8 cellular contexts compared by ENCODE assay signal in genomic region chr6:129500958-129501381, GRCh38.
DNase-seq lines count a peak whose midpoint lies in the region; ATAC-seq, FAIRE-seq and TF ChIP-seq lines count a peak whose summit lies in the region.

No MANE protein-coding gene starts in this region.

- CTCF ChIA-PET in K562 (lab: Yijun Ruan, JAX; ENCODE audit: low intra/inter-chr PET ratio), result interaction anchor here (0.6 to 1.4 kb wide), 5 partner anchors 75 to 436 kb away, joined by 3 to 4 read pairs (median 3); no protein-coding TSS in a partner anchor

- TF ChIP-seq EP300 in K562 (IDR thresholded peaks at IDR 0.05; ENCODE audit: low read length), result no peak
- no peak for TF ChIP-seq EP300 in neural cell (conservative IDR thresholded peaks at IDR 0.05; ENCODE audit: poor library complexity, severe bottlenecking)

- H3K27ac ChIP-seq in KMS-11 (peak overlapping the region; percentile 25; the same call in 1 of the 2 replicates), K562 (ENCODE audit: extremely low read depth, low read depth, low read length) (peak overlapping the region; percentile 72), neural cell (ENCODE audit: low read length) (peak overlapping the region; percentile 76)

- POLR2A ChIA-PET in K562 (lab: Yijun Ruan, JAX), result interaction anchor here (0.6 to 1.9 kb wide), 5 partner anchors 9 to 477 kb away, joined by 3 to 8 read pairs (median 4); no protein-coding TSS in a partner anchor

- ATAC-seq in K562 (peak; percentile 80), GM19328 (IDR thresholded peaks at IDR 0.05; ENCODE audit: unreplicated experiment) (no peak)

- peak; percentile 25 to 32; a peak in 3 of 4 replicates for TF ChIP-seq RAD21 in K562 (CRISPR knock-in tag; conservative IDR thresholded peaks at IDR 0.05 in 1 of 2, IDR thresholded peaks at IDR 0.05 in 1 of 2)
- peak; percentile 23 for TF ChIP-seq RAD21 in neural cell (conservative IDR thresholded peaks at IDR 0.05)

- peak; percentile 37 for FAIRE-seq in K562 (lab: Jason Lieb, UNC)

- no TSS peak for BruUV-seq in K562 (replicated peaks; lab: Mats Ljungman, UMichigan)

- H3K27me3 ChIP-seq in KMS-11 (ENCODE audit: insufficient read depth, low read depth) (no peaks in the 10 kb centered on the region), K562 (ENCODE audit: control insufficient read depth in 2 of 2, insufficient read depth in 2 of 2, low read length in 2 of 2) (no peaks in the 10 kb centered on the region), neural cell (ENCODE audit: insufficient read depth, low read depth, low read length) (no peaks in the 10 kb centered on the region)

- H3F3A ChIP-seq in neural cell (ENCODE audit: insufficient read depth, low read length, poor library complexity, severe bottlenecking), result no peaks in the 10 kb centered on the region

- intact Hi-C loops in K562 (cut with micrococcal nuclease) (loop anchor here (5.0 kb wide), 1 partner anchor 161 kb away; no protein-coding TSS in a partner anchor), lower leg skin (cut with DNase I; ENCODE audit: low total_unique reads) (no loop called here)

- H4K20me1 ChIP-seq in KMS-11 (ENCODE audit: insufficient read depth) (no peaks in the 10 kb centered on the region), K562 (replicated peaks; ENCODE audit: control insufficient read depth, insufficient read depth, low read length) (no peaks in the 10 kb centered on the region), neural cell (ENCODE audit: insufficient read depth) (no peaks in the 10 kb centered on the region)

- DNase-seq in DMS114 treated with DMSO at 0.1 percent for 48 hours (lab: John Stamatoyannopoulos, UW; ENCODE audit: unreplicated experiment), result peak; percentile 29
- peak; percentile 41 to 57 (median 48) for DNase-seq in K562 (ENCODE audit: extremely low read depth in 1 of 4, low spot score in 3 of 4)
- no peak for DNase-seq in G401 (ENCODE audit: low spot score)
- no peak for DNase-seq in stimulated activated CD4-positive, alpha-beta T cell treated with anti-CD3 and anti-CD28 coated beads, Interleukin-4, amount 100 ng/mL, for 24 hours
- DNase-seq in lower leg skin (ENCODE audit: low spot score in 2 of 2), result no peak

- no peaks in the 10 kb centered on the region for H3K79me2 ChIP-seq in KMS-11 (ENCODE audit: insufficient read depth, low read depth)
- H3K79me2 ChIP-seq in K562 (ENCODE audit: control insufficient read depth, insufficient read depth, low read length), result no peaks in the 10 kb centered on the region
- no peaks in the 10 kb centered on the region for H3K79me2 ChIP-seq in neural cell (replicated peaks; ENCODE audit: insufficient read depth, low read length)

- no peaks in the 10 kb centered on the region for H3K9me3 ChIP-seq in K562 (replicated peaks; ENCODE audit: control insufficient read depth, insufficient read depth, low read depth, low read length)
- no peaks in the 10 kb centered on the region for H3K9me3 ChIP-seq in neural cell (ENCODE audit: low read length)

- H3K4me3 ChIP-seq in KMS-11 (IDR thresholded peaks at IDR 0.05; ENCODE audit: insufficient read depth, low read depth, low read length) (no peak overlapping the region), K562 (peak overlapping the region; percentile 28), neural cell (ENCODE audit: low read length) (peak overlapping the region; percentile 11), lower leg skin (ENCODE audit: low read depth, poor library complexity, severe bottlenecking) (no peak overlapping the region)

- peaks cover 28% of the 10 kb centered on the region for H3K4me1 ChIP-seq in KMS-11 (ENCODE audit: low read depth, poor library complexity, severe bottlenecking)
- peaks cover 2 to 27% of the 10 kb centered on the region in 2 experiments; a peak in 2 of 5 replicates for H3K4me1 ChIP-seq in K562 (replicated peaks in 1 of 2; ENCODE audit: control insufficient read depth in 2 of 2, insufficient read depth in 2 of 2, low read length in 2 of 2)

- TF ChIP-seq CTCF in KMS-11 (conservative IDR thresholded peaks at IDR 0.05; ENCODE audit: low read depth, low read length), result peak; percentile 37
- TF ChIP-seq CTCF in K562 (IDR thresholded peaks at IDR 0.05 in 2 of 3, conservative IDR thresholded peaks at IDR 0.05 in 1 of 3; ENCODE audit: insufficient read depth in 2 of 3, low read depth in 1 of 3, low read length in 3 of 3), result peak; percentile 52 to 66 (median 55)
- peak; percentile 60 for TF ChIP-seq CTCF in neural cell (IDR thresholded peaks at IDR 0.05; ENCODE audit: poor library complexity, severe bottlenecking)
- no peak for TF ChIP-seq CTCF in lower leg skin (IDR thresholded peaks at IDR 0.05)

- H3K9ac ChIP-seq in KMS-11 (no peak overlapping the region), K562 (ENCODE audit: insufficient read depth in 1 of 2, low read depth in 2 of 2, low read length in 2 of 2) (peak overlapping the region in 1 of 2 experiments; percentile 52; a peak in 2 of 4 replicates), neural cell (ENCODE audit: low read length) (peak overlapping the region; percentile 31)

- WGBS in K562 (ENCODE audit: insufficient coverage, low coverage, missing lambda C conversion rate), result 2% methylated on average over 10 of the region's 10 CpGs
- 60 to 61% methylated on average over 10 of the region's 10 CpGs for WGBS in lower leg skin, 2 donors

- in situ Hi-C loops in K562 (cut with MboI), result loop anchor here (5.0 to 10.0 kb wide), 2 partner anchors 66 to 264 kb away; no protein-coding TSS in a partner anchor
- in situ Hi-C loops in G401 (cut with HindIII; ENCODE audit: low sequenced_read_pairs), result no loop called here

- peak overlapping the region; percentile 25; the same call in 1 of the 2 replicates for H2AFZ ChIP-seq in KMS-11 (ENCODE audit: low read depth)
- H2AFZ ChIP-seq in K562 (ENCODE audit: low read depth, low read length), result peak overlapping the region; percentile 95
- H2AFZ ChIP-seq in neural cell (ENCODE audit: low read depth, low read length), result no peak overlapping the region

- H3K4me2 ChIP-seq in KMS-11 (peak overlapping the region; percentile 39; the same call in 1 of the 2 replicates), K562 (ENCODE audit: insufficient read depth, low read length) (peak overlapping the region; percentile 80), neural cell (ENCODE audit: low read length) (no peak overlapping the region)

- H3K9me1 ChIP-seq in K562 (ENCODE audit: control insufficient read depth, insufficient read depth, low read length), result no peaks in the 10 kb centered on the region

- H3K36me3 ChIP-seq in KMS-11 (ENCODE audit: insufficient read depth) (no peaks in the 10 kb centered on the region), K562 (ENCODE audit: control insufficient read depth, insufficient read depth, low read length) (no peaks in the 10 kb centered on the region), neural cell (ENCODE audit: insufficient read depth, low read length) (no peaks in the 10 kb centered on the region)

- H3K9me2 ChIP-seq in neural cell (ENCODE audit: insufficient read depth, low read length), result no peaks in the 10 kb centered on the region

- TF ChIP-seq POLR2A in K562 (conservative IDR thresholded peaks at IDR 0.05), result no peak
- TF ChIP-seq POLR2A in lower leg skin (IDR thresholded peaks at IDR 0.05), result no peak

TF ChIP-seq in K562, 482 proteins besides CTCF, POLR2A, EP300 and RAD21 (continues in another document):
- TF ChIP-seq RFX1 (IDR thresholded peaks at IDR 0.05), result no peak
- TF ChIP-seq ZBTB7A (IDR thresholded peaks at IDR 0.05; ENCODE audit: borderline replicate concordance, control insufficient read depth, low read depth, low read length), result no peak
- TF ChIP-seq HCFC1 (IDR thresholded peaks at IDR 0.05; ENCODE audit: low read depth, low read length), result no peak
- no peak for TF ChIP-seq MCM2 (IDR thresholded peaks at IDR 0.05; ENCODE audit: low read depth)
- no peak for TF ChIP-seq KAT8 (IDR thresholded peaks at IDR 0.05; ENCODE audit: low read depth)
- 0 out of 2 replicates have a peak, but pooled peaks have one; percentile 12 for TF ChIP-seq PML (IDR thresholded peaks at IDR 0.05; ENCODE audit: low read length)
- no peak for TF ChIP-seq ZNF764 (CRISPR knock-in tag; IDR thresholded peaks at IDR 0.05; ENCODE audit: low read depth)
- no peak for TF ChIP-seq ZFP36 (IDR thresholded peaks at IDR 0.05; ENCODE audit: low read depth, low read length, partially characterized antibody)
- TF ChIP-seq CXXC5 (CRISPR knock-in tag; IDR thresholded peaks at IDR 0.05), result peak; percentile 28; the same call in 1 of the 2 replicates
- TF ChIP-seq SMARCA4 (IDR thresholded peaks at IDR 0.05), result no peak
- TF ChIP-seq MEF2A (IDR thresholded peaks at IDR 0.05; ENCODE audit: control insufficient read depth, low read depth, low read length), result 0 out of 2 replicates have a peak, but pooled peaks have one; percentile 3

TF ChIP-seq in neural cell, 6 proteins besides CTCF, POLR2A, EP300 and RAD21:
- TF ChIP-seq EZH2 (IDR thresholded peaks at IDR 0.05; ENCODE audit: borderline replicate concordance, insufficient read depth, low read length, poor library complexity, severe bottlenecking), result no peak
- TF ChIP-seq REST (IDR thresholded peaks at IDR 0.05; ENCODE audit: borderline replicate concordance), result no peak
- TF ChIP-seq MXI1 (conservative IDR thresholded peaks at IDR 0.05; ENCODE audit: poor library complexity, severe bottlenecking), result no peak
- no peak for TF ChIP-seq TAF1 (IDR thresholded peaks at IDR 0.05; ENCODE audit: low read depth)
- no peak for TF ChIP-seq SMC3 (conservative IDR thresholded peaks at IDR 0.05; ENCODE audit: poor library complexity)
- no peak for TF ChIP-seq POLR2AphosphoS5 (IDR thresholded peaks at IDR 0.05)

Comparison
In these comparisons a context has a peak if more than half of its experiments do, and no peak if none do; other contexts are left out.
1. DNase-seq: peak in DMS114 treated with DMSO at 0.1 percent for 48 hours (single experiment) and K562 (4 of 4); none in G401 (single experiment), stimulated activated CD4-positive, alpha-beta T cell treated with anti-CD3 and anti-CD28 coated beads, Interleukin-4, amount 100 ng/mL, for 24 hours (single experiment) and lower leg skin (0 of 2).
2. H3K27ac ChIP-seq: peak in every context shown above with its lines; median percentile 76 in neural cell; 72 in K562; 25 in KMS-11.
3. H3K4me3 ChIP-seq: peak in K562 (single experiment) and neural cell (single experiment); none in KMS-11 (single experiment) and lower leg skin (single experiment).
4. CTCF ChIP-seq: peak in KMS-11 (single experiment), K562 (3 of 3) and neural cell (single experiment); none in lower leg skin (0 of 3).